ENCODE assay signal across 21 cellular contexts in genomic region chr20:21238818-21239530, GRCh38.
"Had no signal": no experiment of that assay in that cellular context is flagged by ENCODE, and none has a peak within 500 bp of the region (broad histone marks: within the 10 kb centered on the region; RNA-seq: fewer than 3 reads in every experiment).

No MANE protein-coding gene starts in this region.

- H3K27ac Mint-ChIP-seq: effector memory CD8-positive, alpha-beta T cell; immature natural killer cell; natural killer cell; stimulated activated effector memory CD8-positive, alpha-beta T cell treated with anti-CD3 and anti-CD28 coated beads, Interleukin-12 subunit alpha, Interleukin-12 subunit beta, amount 100 ng/mL, for 72 hours; type B pancreatic cell had no signal

- H3K9me3 Mint-ChIP-seq: effector memory CD8-positive, alpha-beta T cell; immature natural killer cell; natural killer cell; stimulated activated effector memory CD8-positive, alpha-beta T cell treated with anti-CD3 and anti-CD28 coated beads, Interleukin-12 subunit alpha, Interleukin-12 subunit beta, amount 100 ng/mL, for 72 hours; type B pancreatic cell had no signal

- H3K27me3 Mint-ChIP-seq: effector memory CD8-positive, alpha-beta T cell; type B pancreatic cell had no signal

- H3K36me3 Mint-ChIP-seq: type B pancreatic cell had no signal

- ATAC-seq: effector memory CD8-positive, alpha-beta T cell; lower lobe of right lung; natural killer cell; stimulated activated effector memory CD8-positive, alpha-beta T cell treated with anti-CD3 and anti-CD28 coated beads, Interleukin-12 subunit alpha, Interleukin-12 subunit beta, amount 100 ng/mL, for 72 hours had no signal

- H3K36me3 ChIP-seq: prostate gland, right atrium auricular region had no signal

- DNase-seq: effector memory CD8-positive, alpha-beta T cell; hypothalamus; immature natural killer cell; islet precursor cell; kidney glomerular epithelial cell; lower lobe of right lung; natural killer cell; sigmoid colon; stimulated activated CD4-positive, alpha-beta T cell treated with anti-CD3 and anti-CD28 coated beads, Interleukin-2, amount 100 ng/mL, for 24 hours; stimulated activated CD4-positive, alpha-beta T cell treated with anti-CD3 and anti-CD28 coated beads, Interleukin-4, amount 100 ng/mL, for 24 hours; stimulated activated naive CD4-positive, alpha-beta T cell treated with Interleukin-2 at 50 U/mL for 16 hours; stomach had no signal

- H3K4me1 ChIP-seq: prostate gland had no signal

- H3K27me3 ChIP-seq: neutrophil, right atrium auricular region, sigmoid colon, stomach, thyroid gland had no signal

- H3K9me3 ChIP-seq: lower lobe of right lung, neutrophil, prostate gland, right atrium auricular region, sigmoid colon, stomach, thyroid gland had no signal

- FAIRE-seq: frontal cortex, urothelium cell line had no signal

- H3K27ac ChIP-seq: coronary artery, lower lobe of right lung, neutrophil, prostate gland, right atrium auricular region, sigmoid colon, stomach, thyroid gland had no signal

- H3K4me3 Mint-ChIP-seq: effector memory CD8-positive, alpha-beta T cell; immature natural killer cell; natural killer cell; stimulated activated effector memory CD8-positive, alpha-beta T cell treated with anti-CD3 and anti-CD28 coated beads, Interleukin-12 subunit alpha, Interleukin-12 subunit beta, amount 100 ng/mL, for 72 hours; type B pancreatic cell had no signal

- H3K4me3 ChIP-seq: coronary artery, lower lobe of right lung, prostate gland, right atrium auricular region, sigmoid colon, stomach, thyroid gland had no signal
